8 cellular contexts compared by ENCODE assay signal in the genomic region with DNA sequence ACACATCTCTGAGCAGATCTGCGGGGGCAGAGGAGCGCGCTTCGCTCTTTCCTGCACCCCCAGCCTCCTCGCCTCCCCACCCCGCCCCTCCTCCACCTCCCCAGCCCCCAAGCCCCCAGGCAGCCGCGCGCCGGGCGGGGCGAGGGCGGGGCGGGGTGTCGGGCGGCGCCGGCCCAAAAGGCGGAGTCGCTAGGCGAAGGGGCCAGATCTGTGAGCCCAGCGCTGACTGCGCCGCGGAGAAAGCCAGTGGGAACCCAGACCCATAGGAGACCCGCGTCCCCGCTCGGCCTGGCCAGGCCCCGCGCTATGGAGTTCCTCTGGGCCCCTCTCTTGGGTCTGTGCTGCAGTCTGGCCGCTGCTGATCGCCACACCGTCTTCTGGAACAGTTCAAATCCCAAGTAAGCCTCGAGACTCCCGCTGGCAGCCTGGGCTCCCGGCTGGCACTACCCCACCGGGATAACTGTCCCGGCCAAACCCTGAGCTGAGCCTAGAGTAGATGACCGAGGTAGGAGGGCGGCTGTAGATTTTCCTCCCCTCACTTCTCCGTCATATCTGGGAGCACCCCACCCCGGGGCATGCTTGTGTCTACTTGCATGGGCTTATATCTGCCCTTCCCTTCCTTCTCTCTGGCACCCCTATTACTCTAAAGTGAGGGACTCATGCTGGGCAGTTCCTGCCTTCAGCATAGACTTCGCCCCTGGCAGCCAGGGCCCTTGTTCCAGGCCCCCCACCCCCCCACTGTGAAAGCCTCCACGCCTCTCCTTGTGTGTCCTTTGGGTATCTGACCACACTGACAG. TPM values are rescaled to one million over a fixed set of nuclear protein-coding genes. Genes with fewer than 3 reads are reported as not detected.
DNase-seq lines count a peak whose midpoint lies in the region; ATAC-seq and TF ChIP-seq lines count a peak whose summit lies in the region.

A gene with protein sequence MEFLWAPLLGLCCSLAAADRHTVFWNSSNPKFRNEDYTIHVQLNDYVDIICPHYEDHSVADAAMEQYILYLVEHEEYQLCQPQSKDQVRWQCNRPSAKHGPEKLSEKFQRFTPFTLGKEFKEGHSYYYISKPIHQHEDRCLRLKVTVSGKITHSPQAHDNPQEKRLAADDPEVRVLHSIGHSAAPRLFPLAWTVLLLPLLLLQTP (plus strand): TSS at position 205 of the 797 bp plus-strand sequence. CDS start 102 bp downstream, at position 307.

- H3K9me3 Mint-ChIP-seq in immature natural killer cell, result no peaks in the 10 kb centered on the region

- no peak for TF ChIP-seq EP300 in sigmoid colon (IDR thresholded peaks at IDR 0.05)

- peak; percentile 55 for ATAC-seq in T-helper 17 cell
- no peak for ATAC-seq in GM21367 (IDR thresholded peaks at IDR 0.05; ENCODE audit: unreplicated experiment)
- no peak for ATAC-seq in GM18520 (IDR thresholded peaks at IDR 0.05; ENCODE audit: unreplicated experiment)

- H3K27me3 ChIP-seq in AG04450 (ENCODE audit: control insufficient read depth, insufficient read depth, low read length) (peaks cover 41% of the 10 kb centered on the region), sigmoid colon (no peaks in the 10 kb centered on the region)

- intact Hi-C loops in sigmoid colon (cut with DNase I), result loop anchor here (2.0 to 5.0 kb wide), 2 partner anchors 37 to 39 kb away; no protein-coding TSS in a partner anchor

- DNase-seq in AG04450 (ENCODE audit: low read depth, low spot score), result no peak
- peak in 2 of 3 donors; percentile 41 to 43 for DNase-seq in T-helper 17 cell
- peak; percentile 28 for DNase-seq in central memory CD4-positive, alpha-beta T cell
- peak; percentile 30 to 45 (median 34) for DNase-seq in immature natural killer cell
- peak; percentile 80 for DNase-seq in sigmoid colon

- H3K4me3 Mint-ChIP-seq in T-helper 17 cell (peak within 1 kb of the TSS; percentile 94), immature natural killer cell (peak within 1 kb of the TSS; percentile 79 to 92 (median 84))

- TF ChIP-seq POLR2A in sigmoid colon (IDR thresholded peaks at IDR 0.05), result peak; percentile 16 to 83

- POLR2A ChIA-PET in AG04450 (lab: Yijun Ruan, JAX), result interaction anchor here (0.7 kb wide), 1 partner anchor 214 kb away, joined by 9 read pairs; no protein-coding TSS in a partner anchor
- POLR2A ChIA-PET in HEK293 (lab: Yijun Ruan, JAX), result interaction anchor here (0.6 to 3.5 kb wide), 9 partner anchors 12 to 202 kb away, joined by 3 to 17 read pairs (median 4); a partner anchor contains a TSS

- WGBS in sigmoid colon, 2 donors, result 0 to 1% methylated on average over 45 of the region's 45 CpGs

- H3K4me1 ChIP-seq in HEK293 (ENCODE audit: control insufficient read depth, insufficient read depth, low read length) (peaks cover 21% of the 10 kb centered on the region), sigmoid colon (peaks cover 0 to 61% (median 47%) of the 10 kb centered on the region in 4 donors)

- CTCF ChIA-PET in AG04450 (lab: Charles Lee) (interaction anchor here (1.0 to 2.4 kb wide), 3 partner anchors 36 to 66 kb away, joined by 4 to 14 read pairs (median 5); a partner anchor contains a TSS), HEK293 (lab: Yijun Ruan, JAX) (interaction anchor here (0.5 to 8.1 kb wide), 7 partner anchors 32 to 45 kb away, joined by 3 to 54 read pairs (median 5); a partner anchor contains a TSS)

- H3K36me3 ChIP-seq in HEK293 (ENCODE audit: control insufficient read depth in 2 of 2, insufficient read depth in 1 of 2, low read length in 2 of 2) (peaks cover 3 to 18% of the 10 kb centered on the region in 2 experiments; a peak in 2 of 3 replicates), sigmoid colon (peaks cover 3 to 17% (median 6%) of the 10 kb centered on the region in 4 donors)

- H3K4me3 ChIP-seq in AG04450 (ENCODE audit: low read depth, low read length) (peak within 1 kb of the TSS; percentile 59), HEK293 (ENCODE audit: low read depth, low read length) (peak within 1 kb of the TSS; percentile 62), sigmoid colon (peak within 1 kb of the TSS; percentile 62 to 65 (median 64))

- H3K27ac ChIP-seq in AG04450 (ENCODE audit: low read depth, low read length), result no peak within 1 kb of the TSS
- H3K27ac ChIP-seq in HEK293 (ENCODE audit: extremely low read depth, low read depth, low read length), result peak within 1 kb of the TSS; percentile 75
- H3K27ac ChIP-seq in sigmoid colon, result peak within 1 kb of the TSS; percentile 87 to 99 (median 98)

- TF ChIP-seq CTCF in AG04450 (IDR thresholded peaks at IDR 0.05; ENCODE audit: low read depth, low read length) (no peak), HEK293 (tag by site-specific recombination; IDR thresholded peaks at IDR 0.05) (no peak; the same call in 1 of the 2 replicates), sigmoid colon (IDR thresholded peaks at IDR 0.05) (no peak)

- peaks cover 26% of the 10 kb centered on the region for H3K27me3 Mint-ChIP-seq in T-helper 17 cell
- peaks cover 3 to 17% (median 11%) of the 10 kb centered on the region in 3 donors for H3K27me3 Mint-ChIP-seq in immature natural killer cell (ENCODE audit: low read depth in 3 of 3)

- H3K36me3 Mint-ChIP-seq in T-helper 17 cell (ENCODE audit: low read depth) (no peaks in the 10 kb centered on the region), immature natural killer cell (peaks cover 0 to 3% (median 0%) of the 10 kb centered on the region in 3 donors)

- no peaks in the 10 kb centered on the region; the same call in 1 of the 2 replicates for H3K9me3 ChIP-seq in AG04450 (ENCODE audit: control insufficient read depth, insufficient read depth, low read length)
- no peaks in the 10 kb centered on the region for H3K9me3 ChIP-seq in HEK293 (ENCODE audit: control insufficient read depth, insufficient read depth, low read depth, low read length)
- H3K9me3 ChIP-seq in T-helper 17 cell (ENCODE audit: control insufficient read depth, low read length, poor library complexity, severe bottlenecking), result no peaks in the 10 kb centered on the region
- no peaks in the 10 kb centered on the region for H3K9me3 ChIP-seq in sigmoid colon

- H3K4me1 Mint-ChIP-seq in T-helper 17 cell (peaks cover 31% of the 10 kb centered on the region), immature natural killer cell (peaks cover 26 to 28% of the 10 kb centered on the region in 2 donors)

- H3K27ac Mint-ChIP-seq in T-helper 17 cell (peak within 1 kb of the TSS; percentile 14), immature natural killer cell (peak within 1 kb of the TSS; percentile 1 to 92 (median 67))

TF ChIP-seq in HEK293, 187 proteins besides CTCF, POLR2A, EP300 and RAD21 (continues in another document):
- peak; percentile 10; the same call in 1 of the 2 replicates for TF ChIP-seq KLF16 (tag by site-specific recombination; IDR thresholded peaks at IDR 0.05)
- no peak for TF ChIP-seq MEIS1 (CRISPR knock-in tag; IDR thresholded peaks at IDR 0.05; ENCODE audit: borderline replicate concordance)
- TF ChIP-seq, protein P1, sequence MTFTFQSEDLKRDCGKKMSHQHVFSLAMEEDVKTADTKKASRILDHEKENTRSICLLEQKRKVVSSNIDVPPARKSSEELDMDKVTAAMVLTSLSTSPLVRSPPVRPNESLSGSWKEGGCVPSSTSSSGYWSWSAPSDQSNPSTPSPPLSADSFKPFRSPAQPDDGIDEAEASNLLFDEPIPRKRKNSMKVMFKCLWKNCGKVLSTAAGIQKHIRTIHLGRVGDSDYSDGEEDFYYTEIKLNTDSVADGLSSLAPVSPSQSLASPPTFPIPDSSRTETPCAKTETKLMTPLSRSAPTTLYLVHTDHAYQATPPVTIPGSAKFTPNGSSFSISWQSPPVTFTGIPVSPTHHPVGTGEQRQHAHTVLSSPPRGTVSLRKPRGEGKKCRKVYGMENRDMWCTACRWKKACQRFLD (tag by site-specific recombination; IDR thresholded peaks at IDR 0.05), result no peak
- TF ChIP-seq ZNF521 (tag by site-specific recombination; IDR thresholded peaks at IDR 0.05), result no peak
- no peak for TF ChIP-seq ZNF157 (tag by site-specific recombination; IDR thresholded peaks at IDR 0.05)
- TF ChIP-seq, protein P2, sequence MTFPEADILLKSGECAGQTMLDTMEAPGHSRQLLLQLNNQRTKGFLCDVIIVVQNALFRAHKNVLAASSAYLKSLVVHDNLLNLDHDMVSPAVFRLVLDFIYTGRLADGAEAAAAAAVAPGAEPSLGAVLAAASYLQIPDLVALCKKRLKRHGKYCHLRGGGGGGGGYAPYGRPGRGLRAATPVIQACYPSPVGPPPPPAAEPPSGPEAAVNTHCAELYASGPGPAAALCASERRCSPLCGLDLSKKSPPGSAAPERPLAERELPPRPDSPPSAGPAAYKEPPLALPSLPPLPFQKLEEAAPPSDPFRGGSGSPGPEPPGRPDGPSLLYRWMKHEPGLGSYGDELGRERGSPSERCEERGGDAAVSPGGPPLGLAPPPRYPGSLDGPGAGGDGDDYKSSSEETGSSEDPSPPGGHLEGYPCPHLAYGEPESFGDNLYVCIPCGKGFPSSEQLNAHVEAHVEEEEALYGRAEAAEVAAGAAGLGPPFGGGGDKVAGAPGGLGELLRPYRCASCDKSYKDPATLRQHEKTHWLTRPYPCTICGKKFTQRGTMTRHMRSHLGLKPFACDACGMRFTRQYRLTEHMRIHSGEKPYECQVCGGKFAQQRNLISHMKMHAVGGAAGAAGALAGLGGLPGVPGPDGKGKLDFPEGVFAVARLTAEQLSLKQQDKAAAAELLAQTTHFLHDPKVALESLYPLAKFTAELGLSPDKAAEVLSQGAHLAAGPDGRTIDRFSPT (tag by site-specific recombination; IDR thresholded peaks at IDR 0.05), result peak; percentile 50; the same call in 1 of the 2 replicates
- no peak for TF ChIP-seq ZNF214 (tag by site-specific recombination; IDR thresholded peaks at IDR 0.05; ENCODE audit: borderline replicate concordance)
- no peak for TF ChIP-seq BCL11A (tag by site-specific recombination; IDR thresholded peaks at IDR 0.05; ENCODE audit: low read depth)
- TF ChIP-seq ZXDB (tag by site-specific recombination; IDR thresholded peaks at IDR 0.05), result no peak
- no peak for TF ChIP-seq REPIN1 (tag by site-specific recombination; IDR thresholded peaks at IDR 0.05; ENCODE audit: low read depth)
- TF ChIP-seq ZNF596 (tag by site-specific recombination; IDR thresholded peaks at IDR 0.05), result 0 out of 2 replicates have a peak, but pooled peaks have one; percentile 16
- peak; percentile 81 for TF ChIP-seq ZBTB17 (tag by site-specific recombination; IDR thresholded peaks at IDR 0.05)

RNA-seq across cellular contexts. Expression of the gene that starts here (rescaled TPM):
- polyA plus RNA-seq in AG04450 (2011; rRNA removed), result 1.1 and 1.4 TPM in 2 replicates
- polyA minus RNA-seq in AG04450 (2011; rRNA and poly(A)+ RNA removed), result 1.0 and 3.1 TPM in 2 replicates
- total RNA-seq in T-helper 17 cell, result 1 to 10 TPM in 1 of 2 donors, not detected in 1; 1.0 TPM
- 1 to 10 TPM in 2 of 3 donors, under 1 TPM in 1; 0.64 to 4.0 (median 1.1) TPM for polyA plus RNA-seq in immature natural killer cell
- 10 to 100 TPM; 15.5 to 22.5 (median 16.4) TPM for total RNA-seq in sigmoid colon
- polyA plus RNA-seq in sigmoid colon, result 100 to 1,000 TPM in 1 of 3 donors, 10 to 100 TPM in 2; 34.7 to 112 (median 48.1) TPM

Comparison
In these comparisons a context has a peak if more than half of its experiments do, and no peak if none do; other contexts are left out.
1. RNA of the gene that starts here (total RNA-seq): 15.5 to 22.5 TPM in sigmoid colon; 1.0 TPM in T-helper 17 cell; every median in the first group is over 4 times any median in the second.
2. RNA of the gene that starts here (polyA plus RNA-seq): 34.7 to 112 TPM in sigmoid colon; 1.1 to 1.4 TPM in AG04450 and 0.64 to 4.0 TPM in immature natural killer cell; every median in the first group is over 4 times any median in the second.
3. Peak in every context shown above with its lines, with median percentiles within 50 percentile points of each other: H3K4me3 ChIP-seq.